In genomic region chr10:78413294-78414055, GRCh38 we compare ENCODE assay signal across 17 cellular contexts.
DNase-seq lines count a peak whose midpoint lies in the region; ATAC-seq and TF ChIP-seq lines count a peak whose summit lies in the region.
"Had no signal": no experiment of that assay in that cellular context is flagged by ENCODE, and none has a peak within 500 bp of the region (broad histone marks: within the 10 kb centered on the region; RNA-seq: fewer than 3 reads in every experiment).

No MANE protein-coding gene starts in this region.

- H3K9me3 Mint-ChIP-seq in brain = peaks cover 0 to 4% (median 0%) of the 10 kb centered on the region in 5 experiments
- no peaks in the 10 kb centered on the region for H3K9me3 Mint-ChIP-seq in mesothelial cell of epicardium
- H3K9me3 Mint-ChIP-seq: CD4-positive, CD25-positive, alpha-beta regulatory T cell; HFFc6 had no signal

- no peak for ATAC-seq in GM19035 (IDR thresholded peaks at IDR 0.05; ENCODE audit: unreplicated experiment)

- H3K4me3 Mint-ChIP-seq in brain (no peak overlapping the region), mesothelial cell of epicardium (no peak overlapping the region)
- H3K4me3 Mint-ChIP-seq: CD4-positive, CD25-positive, alpha-beta regulatory T cell; HFFc6 had no signal

- no peak for TF ChIP-seq EP300 in sigmoid colon (IDR thresholded peaks at IDR 0.05)

- no peak overlapping the region for H3K4me3 ChIP-seq in sigmoid colon
- H3K4me3 ChIP-seq: Peyer's patch had no signal

- H3K27me3 Mint-ChIP-seq in brain = peaks cover 7% of the 10 kb centered on the region
- no peaks in the 10 kb centered on the region for H3K27me3 Mint-ChIP-seq in mesothelial cell of epicardium (ENCODE audit: low read depth)
- H3K27me3 Mint-ChIP-seq: CD4-positive, CD25-positive, alpha-beta regulatory T cell had no signal

- no peak overlapping the region for H3K27ac ChIP-seq in sigmoid colon
- H3K27ac ChIP-seq: Peyer's patch had no signal

- 77 to 80% methylated on average over 8 of the region's 8 CpGs for whole genome bisulfite sequencing in sigmoid colon, 2 donors

- TF ChIP-seq POLR2A in sigmoid colon (IDR thresholded peaks at IDR 0.05) = no peak

- no peaks in the 10 kb centered on the region for H3K27me3 ChIP-seq in sigmoid colon
- H3K27me3 ChIP-seq: Peyer's patch had no signal

- no peaks in the 10 kb centered on the region for H3K9me3 ChIP-seq in sigmoid colon
- H3K9me3 ChIP-seq: Peyer's patch had no signal

- H3K36me3 Mint-ChIP-seq in brain (no peaks in the 10 kb centered on the region), mesothelial cell of epicardium (no peaks in the 10 kb centered on the region)
- H3K36me3 Mint-ChIP-seq: CD4-positive, CD25-positive, alpha-beta regulatory T cell had no signal

- DNase-seq in H4 (ENCODE audit: low spot score) (peak; percentile 34), mesothelial cell of epicardium (ENCODE audit: low spot score in 2 of 2, unreplicated experiment in 2 of 2) (peak in 1 of 2 experiments; percentile 36), sigmoid colon (peak; percentile 40), SKM-1 (lab: John Stamatoyannopoulos, UW; ENCODE audit: unreplicated experiment) (no peak)
- DNase-seq in central memory CD4-positive, alpha-beta T cell = no peak
- DNase-seq in stimulated activated CD4-positive, alpha-beta T cell treated with anti-CD3 and anti-CD28 coated beads, Interleukin-2, amount 100 ng/mL, for 48 hours = no peak
- DNase-seq: Calu3; CD4-positive, CD25-positive, alpha-beta regulatory T cell; HFFc6; KG1; NCI-H1092 treated with DMSO at 0.1 percent for 48 hours; NCI-H187; NCI-H748 treated with DMSO at 0.1 percent for 48 hours; Right ventricle myocardium superior had no signal

- no peak for TF ChIP-seq CTCF in brain (conservative IDR thresholded peaks at IDR 0.05)
- no peak for TF ChIP-seq CTCF in mesothelial cell of epicardium (IDR thresholded peaks at IDR 0.05; ENCODE audit: unreplicated experiment)
- no peak for TF ChIP-seq CTCF in sigmoid colon (IDR thresholded peaks at IDR 0.05)

- peaks cover 0 to 9% (median 8%) of the 10 kb centered on the region in 4 donors for H3K4me1 ChIP-seq in sigmoid colon
- H3K4me1 ChIP-seq: Peyer's patch had no signal

- intact Hi-C loops in sigmoid colon (cut with DNase I) = no loop called here

- peaks cover 63% of the 10 kb centered on the region for H3K4me1 Mint-ChIP-seq in brain
- peaks cover 57% of the 10 kb centered on the region for H3K4me1 Mint-ChIP-seq in mesothelial cell of epicardium
- H3K4me1 Mint-ChIP-seq: CD4-positive, CD25-positive, alpha-beta regulatory T cell had no signal

- no peaks in the 10 kb centered on the region for H3K36me3 ChIP-seq in sigmoid colon
- H3K36me3 ChIP-seq: Peyer's patch had no signal

- H3K27ac Mint-ChIP-seq in brain (peak overlapping the region; percentile 5 to 93 (median 49)), mesothelial cell of epicardium (peak overlapping the region; percentile 84)
- H3K27ac Mint-ChIP-seq: CD4-positive, CD25-positive, alpha-beta regulatory T cell; HFFc6 had no signal

Comparison
In these comparisons a context has a peak if more than half of its experiments do, and no peak if none do; other contexts are left out.
1. DNase-seq: peak in H4 (single experiment) and sigmoid colon (single experiment); none in central memory CD4-positive, alpha-beta T cell (single experiment), SKM-1 (single experiment) and stimulated activated CD4-positive, alpha-beta T cell treated with anti-CD3 and anti-CD28 coated beads, Interleukin-2, amount 100 ng/mL, for 48 hours (0 of 2).